In genomic region chr4:169103966-169104412, GRCh38 we compare ENCODE assay signal across 9 cellular contexts.
DNase-seq lines count a peak whose midpoint lies in the region; ATAC-seq and TF ChIP-seq lines count a peak whose summit lies in the region.
"Had no signal": no experiment of that assay in that cellular context is flagged by ENCODE, and none has a peak within 500 bp of the region (broad histone marks: within the 10 kb centered on the region; RNA-seq: fewer than 3 reads in every experiment).

No MANE protein-coding gene starts in this region.

- peaks cover 11% of the 10 kb centered on the region for H3K36me3 Mint-ChIP-seq in osteocyte (ENCODE audit: unreplicated experiment)
- H3K36me3 Mint-ChIP-seq: T-cell had no signal

- peaks cover 58% of the 10 kb centered on the region for H3K4me1 Mint-ChIP-seq in osteocyte (ENCODE audit: unreplicated experiment)
- H3K4me1 Mint-ChIP-seq: T-cell had no signal

- H3K79me2 ChIP-seq in Karpas-422 (ENCODE audit: low read length), result no peaks in the 10 kb centered on the region

- H3K9me3 ChIP-seq in Karpas-422 (ENCODE audit: low read length), result no peaks in the 10 kb centered on the region

- H3K9me2 ChIP-seq in Karpas-422 (replicated peaks; ENCODE audit: insufficient read depth, low read length), result no peaks in the 10 kb centered on the region

- H3K9me3 Mint-ChIP-seq in osteocyte (ENCODE audit: unreplicated experiment), result no peaks in the 10 kb centered on the region
- H3K9me3 Mint-ChIP-seq: T-cell had no signal

- no peaks in the 10 kb centered on the region for H4K20me1 ChIP-seq in Karpas-422 (ENCODE audit: insufficient read depth, low read depth, low read length)

- H3K27me3 ChIP-seq in H7 (ENCODE audit: control insufficient read depth, insufficient read depth, low read length) (no peaks in the 10 kb centered on the region), Karpas-422 (ENCODE audit: low read length) (no peaks in the 10 kb centered on the region)

- no peaks in the 10 kb centered on the region for H3K4me1 ChIP-seq in Karpas-422 (ENCODE audit: low read length)

- H3K4me3 ChIP-seq in H7 (ENCODE audit: insufficient read depth, low read depth, low read length) (no peak overlapping the region), Karpas-422 (ENCODE audit: low read length) (no peak overlapping the region)

- peak overlapping the region; percentile 71 for H3K27ac Mint-ChIP-seq in osteocyte (ENCODE audit: unreplicated experiment)
- H3K27ac Mint-ChIP-seq: T-cell had no signal

- ATAC-seq in HG03469 (IDR thresholded peaks at IDR 0.05; ENCODE audit: unreplicated experiment), result no peak
- ATAC-seq: T-cell had no signal

- TF ChIP-seq CTCF in osteocyte (IDR thresholded peaks at IDR 0.05), result no peak

- H3K4me3 Mint-ChIP-seq in osteocyte (ENCODE audit: unreplicated experiment), result no peak overlapping the region
- H3K4me3 Mint-ChIP-seq: T-cell had no signal

- H3K36me3 ChIP-seq in H7 (replicated peaks; ENCODE audit: control insufficient read depth, insufficient read depth, low read length), result no peaks in the 10 kb centered on the region; the same call in 1 of the 2 replicates
- H3K36me3 ChIP-seq in Karpas-422 (ENCODE audit: insufficient read depth, low read length), result no peaks in the 10 kb centered on the region

- DNase-seq in H7, result peak; percentile 72
- DNase-seq in NCI-H345 treated with DMSO at 0.1 percent for 48 hours (lab: John Stamatoyannopoulos, UW; ENCODE audit: unreplicated experiment), result peak; percentile 18
- peak; percentile 52 for DNase-seq in ecto neural progenitor cell (ENCODE audit: low spot score)
- no peak for DNase-seq in osteocyte (ENCODE audit: extremely low spot score, unreplicated experiment)
- DNase-seq in Karpas-422, result no peak
- DNase-seq in GF-D8 (lab: John Stamatoyannopoulos, UW), result no peak
- DNase-seq: NCI-H1436 treated with DMSO at 0.1 percent for 48 hours, T-cell had no signal

- H2AFZ ChIP-seq in Karpas-422 (ENCODE audit: low read length), result no peak overlapping the region

- no peaks in the 10 kb centered on the region for H3K27me3 Mint-ChIP-seq in osteocyte (ENCODE audit: unreplicated experiment)

- H3K4me2 ChIP-seq in Karpas-422 (ENCODE audit: low read depth, low read length, poor library complexity, severe bottlenecking), result no peak overlapping the region

- no peak overlapping the region for H3K9ac ChIP-seq in Karpas-422 (ENCODE audit: low read length)

- no peak overlapping the region for H3K27ac ChIP-seq in Karpas-422 (ENCODE audit: low read length)

Comparison
In these comparisons a context has a peak if more than half of its experiments do, and no peak if none do; other contexts are left out.
1. DNase-seq: peak in H7 (single experiment), NCI-H345 treated with DMSO at 0.1 percent for 48 hours (single experiment) and ecto neural progenitor cell (single experiment); none in osteocyte (single experiment), Karpas-422 (single experiment) and GF-D8 (single experiment).